Comparison of ENCODE assay signal across 1 cellular context in the genomic region with DNA sequence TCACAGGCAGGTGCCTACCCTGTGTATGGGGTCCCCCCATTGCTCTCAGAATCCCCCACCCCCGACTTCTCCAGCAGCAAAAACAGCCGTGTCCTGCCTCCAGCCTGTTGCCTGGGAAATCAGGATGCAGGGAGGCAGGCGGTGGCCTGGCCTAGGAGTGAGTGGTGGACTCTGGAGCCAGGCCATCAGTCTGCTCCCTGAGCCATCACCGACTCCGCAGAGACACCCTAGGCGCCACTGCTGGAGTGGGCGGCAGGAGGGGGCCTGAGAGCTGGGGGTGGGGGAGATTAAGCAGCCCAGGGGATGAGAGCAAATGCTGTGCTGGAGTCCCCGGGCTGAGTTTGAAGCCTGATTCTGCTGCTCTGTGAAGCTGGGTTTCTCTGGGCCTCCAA.
TF ChIP-seq lines count a peak whose summit lies in the region.

No MANE protein-coding gene starts in this region.

TF ChIP-seq in HEK293, 187 proteins besides CTCF, POLR2A, EP300 and RAD21 (continued from another document):
- TF ChIP-seq YY1 (tag by site-specific recombination; IDR thresholded peaks at IDR 0.05) (no peak), ZNF558 (tag by site-specific recombination; IDR thresholded peaks at IDR 0.05) (no peak), ZNF610 (tag by site-specific recombination; IDR thresholded peaks at IDR 0.05; ENCODE audit: borderline replicate concordance) (no peak), ZNF660 (tag by site-specific recombination; IDR thresholded peaks at IDR 0.05) (no peak), ZNF366 (tag by site-specific recombination; conservative IDR thresholded peaks at IDR 0.05) (no peak), ZNF169 (tag by site-specific recombination; IDR thresholded peaks at IDR 0.05) (no peak), ZNF76 (tag by site-specific recombination; IDR thresholded peaks at IDR 0.05; ENCODE audit: borderline replicate concordance, low read depth) (no peak), ZFHX2 (tag by site-specific recombination; conservative IDR thresholded peaks at IDR 0.05) (0 out of 2 replicates have a peak, but pooled peaks have one; percentile 16)
